In the genomic region with DNA sequence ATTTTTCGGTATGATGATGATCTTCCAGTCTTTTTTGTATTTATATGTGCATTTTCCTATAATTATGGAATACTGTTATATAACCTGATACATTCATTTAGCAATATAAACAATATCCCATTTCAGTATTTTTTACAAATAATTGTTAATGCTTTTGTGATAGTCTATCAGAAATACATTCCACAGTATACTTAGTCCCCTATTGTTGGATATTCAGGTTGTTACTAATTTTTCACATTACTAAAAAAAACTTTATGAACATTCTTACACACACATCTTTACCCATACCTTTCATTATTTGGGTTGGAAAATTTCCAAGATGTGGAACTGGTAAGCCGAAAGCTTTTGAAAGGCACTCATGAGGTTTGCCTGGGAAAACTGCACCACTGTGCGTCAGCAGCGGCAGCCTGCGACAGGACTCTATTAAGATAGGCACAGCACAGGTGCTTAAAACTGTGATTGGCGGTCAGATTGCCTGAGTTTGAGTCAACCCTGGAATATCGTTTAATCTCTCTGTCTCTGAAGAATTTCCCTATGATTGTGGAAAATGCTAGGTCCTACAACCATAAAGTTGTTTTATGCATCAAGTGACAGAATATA, we compare ENCODE assay signal across 37 cellular contexts.
"Had no signal": no experiment of that assay in that cellular context is flagged by ENCODE, and none has a peak within 500 bp of the region (broad histone marks: within the 10 kb centered on the region; RNA-seq: fewer than 3 reads in every experiment).

No MANE protein-coding gene starts in this region.

- H3K27ac ChIP-seq: VCaP had no signal

- H3K9me3 Mint-ChIP-seq: activated B cell treated with CpG ODN at 0.5 μM for 24 hours had no signal

- H3K36me3 Mint-ChIP-seq: brain had no signal

- DNase-seq: activated B cell treated with CpG ODN at 0.5 μM for 24 hours; activated CD4-positive, alpha-beta T cell treated with anti-CD3 and anti-CD28 coated beads for 4 hours; activated CD4-positive, alpha-beta T cell treated with anti-CD3 and anti-CD28 coated beads, Interleukin-2, amount 50 U/mL, for 1 hour; activated CD4-positive, CD25-positive, alpha-beta regulatory T cell treated with anti-CD3 and anti-CD28 coated beads, Interleukin-2, amount 50 U/mL, for 72 hours; activated CD8-positive, alpha-beta T cell treated with anti-CD3 and anti-CD28 coated beads for 36 hours; activated effector memory CD4-positive, alpha-beta T cell treated with anti-CD3 and anti-CD28 coated beads, Interleukin-2, amount 50 U/mL, for 16 hours; activated naive CD4-positive, alpha-beta T cell treated with Interleukin-2 at 50 U/mL for 16 hours; activated T-cell treated with anti-CD3 and anti-CD28 coated beads, Interleukin-2, amount 50 U/mL, for 1 hour; activated T-cell treated with anti-CD3 and anti-CD28 coated beads, Interleukin-2, amount 50 U/mL, for 72 hours; anterior cingulate cortex; caudate nucleus; cerebellar nuclear complex; Karpas-422; KBM-7; NCI-H1048; NCI-H1105 treated with DMSO at 0.1 percent for 48 hours; NCI-H1436; NCI-H1694; NCI-H1930; NCI-H2081 treated with DMSO at 0.1 percent for 48 hours; NCI-H2171; NCI-H2227 treated with DMSO at 0.1 percent for 48 hours; NCI-H446; NCI-H510A treated with DMSO at 0.1 percent for 48 hours; NCI-H526 treated with DMSO at 0.1 percent for 48 hours; NCI-H774; SIG-M5; T-cell; T-helper 17 cell; T-helper 9 cell had no signal

- H3K27ac Mint-ChIP-seq: activated B cell treated with CpG ODN at 0.5 μM for 24 hours; activated CD8-positive, alpha-beta T cell treated with anti-CD3 and anti-CD28 coated beads for 36 hours; activated naive CD4-positive, alpha-beta T cell treated with anti-CD3 and anti-CD28 coated beads, Interleukin-2, amount 50 U/mL, for 72 hours; activated T-cell treated with anti-CD3 and anti-CD28 coated beads, Interleukin-2, amount 50 U/mL, for 72 hours; activated T-helper 17 cell treated with anti-CD3 and anti-CD28 coated beads, Interleukin-2, amount 50 U/mL, for 72 hours; brain; IgD-negative memory B cell; T-helper 17 cell had no signal

- H3K4me3 Mint-ChIP-seq: activated B cell treated with CpG ODN at 0.5 μM for 24 hours; activated CD8-positive, alpha-beta T cell treated with anti-CD3 and anti-CD28 coated beads for 36 hours; activated T-cell treated with anti-CD3 and anti-CD28 coated beads, Interleukin-2, amount 50 U/mL, for 72 hours; activated T-helper 17 cell treated with anti-CD3 and anti-CD28 coated beads, Interleukin-2, amount 50 U/mL, for 72 hours; brain; IgD-negative memory B cell; T-helper 17 cell had no signal

- ATAC-seq: activated CD8-positive, alpha-beta T cell treated with anti-CD3 and anti-CD28 coated beads for 36 hours; activated naive CD4-positive, alpha-beta T cell treated with anti-CD3 and anti-CD28 coated beads, Interleukin-2, amount 50 U/mL, for 72 hours; activated T-cell treated with anti-CD3 and anti-CD28 coated beads, Interleukin-2, amount 50 U/mL, for 72 hours; activated T-helper 17 cell treated with anti-CD3 and anti-CD28 coated beads, Interleukin-2, amount 50 U/mL, for 72 hours; Panc1; SK-N-SH treated with all-trans-retinoic acid at 6 μM for 48 hours; T-cell; T-helper 17 cell had no signal
